ENCODE assay signal across 32 cellular contexts in the genomic region with DNA sequence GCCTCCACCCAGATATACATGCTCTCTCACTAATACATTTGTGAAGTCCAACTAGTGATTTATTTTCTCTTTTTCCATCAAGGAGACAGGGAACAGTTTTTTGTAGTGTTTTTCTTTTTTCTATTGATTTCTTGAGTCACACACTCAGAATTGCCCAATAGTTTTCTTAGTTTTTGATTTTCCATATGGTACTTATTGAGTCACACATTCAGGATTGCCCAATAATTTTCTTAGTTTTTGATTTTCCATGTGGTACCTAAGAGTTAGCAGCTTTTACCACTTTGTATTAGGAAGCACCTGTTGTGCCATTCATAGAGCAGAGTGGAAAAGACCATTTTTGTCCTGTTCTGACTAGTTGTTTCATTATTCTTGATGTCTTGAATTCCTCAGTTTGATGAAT.
"Had no signal": no experiment of that assay in that cellular context is flagged by ENCODE, and none has a peak within 500 bp of the region (broad histone marks: within the 10 kb centered on the region; RNA-seq: fewer than 3 reads in every experiment).

No MANE protein-coding gene starts in this region.

- H3K4me2 ChIP-seq: hepatocyte had no signal

- H3K9me3 ChIP-seq: ascending aorta, breast epithelium, esophagus muscularis mucosa, gastroesophageal sphincter, heart right ventricle had no signal

- H3K4me3 ChIP-seq: ascending aorta, breast epithelium, coronary artery, dorsolateral prefrontal cortex, esophagus muscularis mucosa, gastroesophageal sphincter, heart right ventricle, hepatocyte had no signal

- H3K27me3 Mint-ChIP-seq: activated CD4-positive, alpha-beta memory T cell treated with anti-CD3 and anti-CD28 coated beads, Interleukin-2, amount 10 ng/mL, durations not matched to agents 7 days and 5 days; activated CD4-positive, alpha-beta T cell treated with anti-CD3 and anti-CD28 coated beads for 36 hours; activated CD4-positive, alpha-beta T cell treated with anti-CD3 and anti-CD28 coated beads, Interleukin-2, amount 10 ng/mL, durations not matched to agents 24 days and 14 days; activated naive CD4-positive, alpha-beta T cell treated with anti-CD3 and anti-CD28 coated beads, Interleukin-2, amount 10 ng/mL, durations not matched to agents 7 days and 5 days; activated naive CD8-positive, alpha-beta T cell treated with anti-CD3 and anti-CD28 coated beads, Interleukin-2, amount 10 ng/mL, durations not matched to agents 7 days and 5 days; activated T-cell treated with anti-CD3 and anti-CD28 coated beads, Interleukin-2, amount 50 U/mL, for 24 hours; central memory CD8-positive, alpha-beta T cell; T-helper 17 cell had no signal

- ATAC-seq: activated CD4-positive, alpha-beta T cell treated with anti-CD3 and anti-CD28 coated beads for 36 hours; activated naive CD4-positive, alpha-beta T cell treated with anti-CD3 and anti-CD28 coated beads, Interleukin-2, amount 50 U/mL, for 72 hours; activated T-cell treated with anti-CD3 and anti-CD28 coated beads, Interleukin-2, amount 50 U/mL, for 72 hours; gastroesophageal sphincter; heart right ventricle; T-helper 17 cell had no signal

- H3K79me2 ChIP-seq: hepatocyte had no signal

- H2AFZ ChIP-seq: hepatocyte had no signal

- H3K27me3 ChIP-seq: ascending aorta, breast epithelium, dorsolateral prefrontal cortex, esophagus muscularis mucosa, gastroesophageal sphincter, heart right ventricle, hepatocyte had no signal

- H3K4me1 ChIP-seq: ascending aorta, breast epithelium, esophagus muscularis mucosa, gastroesophageal sphincter, heart right ventricle had no signal

- H3K4me1 Mint-ChIP-seq: activated CD4-positive, alpha-beta memory T cell treated with anti-CD3 and anti-CD28 coated beads, Interleukin-2, amount 10 ng/mL, durations not matched to agents 7 days and 5 days; activated CD4-positive, alpha-beta T cell treated with anti-CD3 and anti-CD28 coated beads for 36 hours; activated CD4-positive, alpha-beta T cell treated with anti-CD3 and anti-CD28 coated beads, Interleukin-2, amount 10 ng/mL, durations not matched to agents 24 days and 14 days; activated naive CD4-positive, alpha-beta T cell treated with anti-CD3 and anti-CD28 coated beads, Interleukin-2, amount 10 ng/mL, durations not matched to agents 7 days and 5 days; activated naive CD8-positive, alpha-beta T cell treated with anti-CD3 and anti-CD28 coated beads, Interleukin-2, amount 10 ng/mL, durations not matched to agents 7 days and 5 days; central memory CD8-positive, alpha-beta T cell; endodermal cell; T-helper 17 cell had no signal

- H3K36me3 ChIP-seq: ascending aorta, breast epithelium, esophagus muscularis mucosa, gastroesophageal sphincter, heart right ventricle had no signal

- H3K9me3 Mint-ChIP-seq: activated CD4-positive, alpha-beta memory T cell treated with anti-CD3 and anti-CD28 coated beads, Interleukin-2, amount 10 ng/mL, durations not matched to agents 7 days and 5 days; activated naive CD8-positive, alpha-beta T cell treated with anti-CD3 and anti-CD28 coated beads, Interleukin-2, amount 10 ng/mL, durations not matched to agents 7 days and 5 days; dendritic cell treated with granulocyte-macrophage colony-stimulating factor and Interleukin-4, amounts not matched to agents 40 ng/mL and 50 ng/mL, for 4 days; endodermal cell; T-helper 2 cell treated with Interferon-gamma antibody and Interleukin-4, amounts not matched to agents 5 μg/mL and 100 μg/mL, for 36 hours had no signal

- H3K27ac Mint-ChIP-seq: activated CD4-positive, alpha-beta memory T cell treated with anti-CD3 and anti-CD28 coated beads, Interleukin-2, amount 10 ng/mL, durations not matched to agents 7 days and 5 days; activated CD4-positive, alpha-beta T cell treated with anti-CD3 and anti-CD28 coated beads for 36 hours; activated CD4-positive, alpha-beta T cell treated with anti-CD3 and anti-CD28 coated beads, Interleukin-2, amount 10 ng/mL, durations not matched to agents 24 days and 14 days; activated naive CD4-positive, alpha-beta T cell treated with anti-CD3 and anti-CD28 coated beads, Interleukin-2, amount 10 ng/mL, durations not matched to agents 7 days and 5 days; activated naive CD4-positive, alpha-beta T cell treated with anti-CD3 and anti-CD28 coated beads, Interleukin-2, amount 50 U/mL, for 72 hours; activated naive CD8-positive, alpha-beta T cell treated with anti-CD3 and anti-CD28 coated beads, Interleukin-2, amount 10 ng/mL, durations not matched to agents 7 days and 5 days; activated T-cell treated with anti-CD3 and anti-CD28 coated beads, Interleukin-2, amount 50 U/mL, for 24 hours; activated T-cell treated with anti-CD3 and anti-CD28 coated beads, Interleukin-2, amount 50 U/mL, for 72 hours; brain; dendritic cell treated with granulocyte-macrophage colony-stimulating factor and Interleukin-4, amounts not matched to agents 40 ng/mL and 50 ng/mL, for 4 days; endodermal cell; T-helper 17 cell; T-helper 2 cell treated with Interferon-gamma antibody and Interleukin-4, amounts not matched to agents 5 μg/mL and 100 μg/mL, for 36 hours had no signal

- DNase-seq: activated CD4-positive, alpha-beta memory T cell treated with anti-CD3 and anti-CD28 coated beads, Interleukin-2, amount 10 ng/mL, durations not matched to agents 7 days and 5 days; activated CD4-positive, alpha-beta T cell treated with anti-CD3 and anti-CD28 coated beads for 36 hours; activated CD4-positive, alpha-beta T cell treated with anti-CD3 and anti-CD28 coated beads, Interleukin-2, amount 10 ng/mL, durations not matched to agents 24 days and 14 days; activated CD4-positive, CD25-positive, alpha-beta regulatory T cell; activated CD4-positive, CD25-positive, alpha-beta regulatory T cell treated with anti-CD3 and anti-CD28 coated beads, Interleukin-2, amount 50 U/mL, for 72 hours; activated CD8-positive, alpha-beta memory T cell treated with anti-CD3 and anti-CD28 coated beads, Interleukin-2, amount 50 U/mL, for 48 hours; activated gamma-delta T cell; activated naive CD4-positive, alpha-beta T cell; activated naive CD4-positive, alpha-beta T cell treated with anti-CD3 and anti-CD28 coated beads, Interleukin-2, amount 10 ng/mL, durations not matched to agents 7 days and 5 days; activated naive CD8-positive, alpha-beta T cell treated with anti-CD3 and anti-CD28 coated beads, Interleukin-2, amount 10 ng/mL, durations not matched to agents 7 days and 5 days; activated T-cell treated with anti-CD3 and anti-CD28 coated beads for 4 hours; activated T-cell treated with anti-CD3 and anti-CD28 coated beads, Interleukin-2, amount 50 U/mL, for 24 hours; activated T-cell treated with anti-CD3 and anti-CD28 coated beads, Interleukin-2, amount 50 U/mL, for 72 hours; dorsolateral prefrontal cortex; effector memory CD4-positive, alpha-beta T cell; endodermal cell; erythroblast; foreskin melanocyte; heart right ventricle; T-helper 17 cell; T1000 had no signal

- H3K4me3 Mint-ChIP-seq: activated CD4-positive, alpha-beta memory T cell treated with anti-CD3 and anti-CD28 coated beads, Interleukin-2, amount 10 ng/mL, durations not matched to agents 7 days and 5 days; activated CD4-positive, alpha-beta T cell treated with anti-CD3 and anti-CD28 coated beads for 36 hours; activated CD4-positive, alpha-beta T cell treated with anti-CD3 and anti-CD28 coated beads, Interleukin-2, amount 10 ng/mL, durations not matched to agents 24 days and 14 days; activated naive CD4-positive, alpha-beta T cell treated with anti-CD3 and anti-CD28 coated beads, Interleukin-2, amount 10 ng/mL, durations not matched to agents 7 days and 5 days; activated naive CD8-positive, alpha-beta T cell treated with anti-CD3 and anti-CD28 coated beads, Interleukin-2, amount 10 ng/mL, durations not matched to agents 7 days and 5 days; activated T-cell treated with anti-CD3 and anti-CD28 coated beads, Interleukin-2, amount 50 U/mL, for 24 hours; activated T-cell treated with anti-CD3 and anti-CD28 coated beads, Interleukin-2, amount 50 U/mL, for 72 hours; brain; central memory CD8-positive, alpha-beta T cell; dendritic cell treated with granulocyte-macrophage colony-stimulating factor and Interleukin-4, amounts not matched to agents 40 ng/mL and 50 ng/mL, for 4 days; endodermal cell; T-helper 17 cell; T-helper 2 cell treated with Interferon-gamma antibody and Interleukin-4, amounts not matched to agents 5 μg/mL and 100 μg/mL, for 36 hours had no signal

- H3K36me3 Mint-ChIP-seq: activated naive CD4-positive, alpha-beta T cell treated with anti-CD3 and anti-CD28 coated beads, Interleukin-2, amount 10 ng/mL, durations not matched to agents 7 days and 5 days; activated naive CD4-positive, alpha-beta T cell treated with anti-CD3 and anti-CD28 coated beads, Interleukin-2, amount 50 U/mL, for 72 hours; activated naive CD8-positive, alpha-beta T cell treated with anti-CD3 and anti-CD28 coated beads, Interleukin-2, amount 10 ng/mL, durations not matched to agents 7 days and 5 days; brain had no signal

- H3K27ac ChIP-seq: ascending aorta, breast epithelium, coronary artery, dorsolateral prefrontal cortex, esophagus muscularis mucosa, gastroesophageal sphincter, heart right ventricle, hepatocyte had no signal
